Comparison of ENCODE assay signal across 14 cellular contexts in genomic region chr13:51955281-51955771, GRCh38. TPM values are rescaled to one million over a fixed set of nuclear protein-coding genes. Genes with fewer than 3 reads are reported as not detected.
DNase-seq lines count a peak whose midpoint lies in the region; ATAC-seq and TF ChIP-seq lines count a peak whose summit lies in the region.
"Had no signal": no experiment of that assay in that cellular context is flagged by ENCODE, and none has a peak within 500 bp of the region (broad histone marks: within the 10 kb centered on the region; RNA-seq: fewer than 3 reads in every experiment).

No MANE protein-coding gene starts in this region.

- H3K27me3 Mint-ChIP-seq in stimulated activated memory B cell treated with anti-CD40 and anti-IgM and Interleukin-4, amounts not matched to agents 10 μg/mL and 1 μg/mL and 100 μg/mL, for 72 hours: peaks cover 26% of the 10 kb centered on the region

- no peak overlapping the region for H3K4me3 Mint-ChIP-seq in stimulated activated memory B cell treated with anti-CD40 and anti-IgM and Interleukin-4, amounts not matched to agents 10 μg/mL and 1 μg/mL and 100 μg/mL, for 72 hours

- DNase-seq in DMS 273 (lab: John Stamatoyannopoulos, UW; ENCODE audit: unreplicated experiment) (peak; percentile 90), NCI-H1092 treated with DMSO at 0.1 percent for 48 hours (lab: John Stamatoyannopoulos, UW) (peak; percentile 56), SHP77 (lab: John Stamatoyannopoulos, UW) (peak; percentile 31 to 34), left lobe of liver (ENCODE audit: low spot score) (no peak), GM13977 (ENCODE audit: low spot score) (no peak), mesenteric fat pad (ENCODE audit: low spot score) (no peak)
- DNase-seq: activated effector memory CD4-positive, alpha-beta T cell treated with anti-CD3 and anti-CD28 coated beads, Interleukin-2, amount 50 U/mL, for 16 hours; NK-92 treated with Interleukin-12 subunit alpha and Interleukin-12 subunit beta, amount 100 ng/mL, for 24 hours; pancreas; SK-N-SH; stimulated activated CD4-positive, alpha-beta T cell treated with anti-CD3 and anti-CD28 coated beads, Interleukin-15, amount 100 ng/mL, for 24 hours; testis had no signal

- H3K9me3 Mint-ChIP-seq in stimulated activated memory B cell treated with anti-CD40 and anti-IgM and Interleukin-4, amounts not matched to agents 10 μg/mL and 1 μg/mL and 100 μg/mL, for 72 hours: peaks cover 5% of the 10 kb centered on the region

- H3K36me3 Mint-ChIP-seq in stimulated activated memory B cell treated with anti-CD40 and anti-IgM and Interleukin-4, amounts not matched to agents 10 μg/mL and 1 μg/mL and 100 μg/mL, for 72 hours: no peaks in the 10 kb centered on the region

- ATAC-seq in left lobe of liver (peak; percentile 17), HG03196 (IDR thresholded peaks at IDR 0.05; ENCODE audit: unreplicated experiment) (no peak)
- no peak for ATAC-seq in stimulated activated memory B cell treated with anti-CD40 and anti-IgM and Interleukin-4, amounts not matched to agents 10 μg/mL and 1 μg/mL and 100 μg/mL, for 72 hours

- in situ Hi-C loops in GM13977 (cut with MboI; ENCODE audit: low pct_unique_long_range_greater_than_20kb, low sequenced_read_pairs, unreplicated experiment): no loop called here

- TF ChIP-seq CTCF in GM13977 (IDR thresholded peaks at IDR 0.05; ENCODE audit: extremely low read depth, insufficient read depth, missing control alignments): no peak

- H3K4me1 Mint-ChIP-seq in stimulated activated memory B cell treated with anti-CD40 and anti-IgM and Interleukin-4, amounts not matched to agents 10 μg/mL and 1 μg/mL and 100 μg/mL, for 72 hours: peaks cover 24% of the 10 kb centered on the region

- H3K27ac Mint-ChIP-seq in stimulated activated memory B cell treated with anti-CD40 and anti-IgM and Interleukin-4, amounts not matched to agents 10 μg/mL and 1 μg/mL and 100 μg/mL, for 72 hours: no peak overlapping the region

RNA-seq across cellular contexts. Expression of gene ATP7B, which starts 55.9 kb away (rescaled TPM):
- total RNA-seq in left lobe of liver (32.2 TPM), mesenteric fat pad (7.1 TPM)

RNA-seq across cellular contexts. Expression of gene ALG11, which starts 56.9 kb away (rescaled TPM):
- total RNA-seq in left lobe of liver: 25.4 TPM
- 28.2 TPM for total RNA-seq in mesenteric fat pad

Comparison
In these comparisons a context has a peak if more than half of its experiments do, and no peak if none do; other contexts are left out.
1. DNase-seq: peak in DMS 273 (single experiment), NCI-H1092 treated with DMSO at 0.1 percent for 48 hours (single experiment) and SHP77 (2 of 2); none in left lobe of liver (single experiment), GM13977 (single experiment) and mesenteric fat pad (single experiment).